ENCODE assay signal across 8 cellular contexts in genomic region chr2:68185541-68186164, GRCh38. TPM values are rescaled to one million over a fixed set of nuclear protein-coding genes. Genes with fewer than 3 reads are reported as not detected.
DNase-seq lines count a peak whose midpoint lies in the region; ATAC-seq, FAIRE-seq and TF ChIP-seq lines count a peak whose summit lies in the region.

No MANE protein-coding gene starts in this region.

- H3K4me3 ChIP-seq in A549 (no peak overlapping the region), smooth muscle cell (no peak overlapping the region)

- H3F3A ChIP-seq in smooth muscle cell (ENCODE audit: low read depth) = peaks cover 5% of the 10 kb centered on the region

- DNase-seq in A549 (ENCODE audit: low read depth in 1 of 2, low spot score in 1 of 2) (peak; percentile 52 to 81), GM12891 (ENCODE audit: insufficient read length, low spot score) (peak; percentile 30), NCI-H2227 (lab: John Stamatoyannopoulos, UW; ENCODE audit: unreplicated experiment) (peak; percentile 65), fibroblast of peridontal ligament (ENCODE audit: extremely low read depth) (peak; percentile 26), smooth muscle cell (lab: John Stamatoyannopoulos, UW; ENCODE audit: unreplicated experiment) (no peak), NCI-H2196 (lab: John Stamatoyannopoulos, UW; ENCODE audit: unreplicated experiment) (no peak)
- peak; percentile 61 for DNase-seq in activated CD8-positive, alpha-beta memory T cell treated with anti-CD3 and anti-CD28 coated beads, Interleukin-2, amount 50 U/mL, for 4 hours

- peak; percentile 25 to 29; a peak in 1 of 5 replicates for TF ChIP-seq RAD21 in A549 (conservative IDR thresholded peaks at IDR 0.05 in 1 of 2, IDR thresholded peaks at IDR 0.05 in 1 of 2)

- H3K36me3 ChIP-seq in smooth muscle cell (ENCODE audit: low read depth) = peaks cover 8% of the 10 kb centered on the region

- H3K79me2 ChIP-seq in smooth muscle cell (ENCODE audit: low read depth) = peaks cover 36% of the 10 kb centered on the region

- no peak overlapping the region for H3K4me2 ChIP-seq in A549
- no peak overlapping the region for H3K4me2 ChIP-seq in smooth muscle cell

- H3K27me3 ChIP-seq in smooth muscle cell (ENCODE audit: low read depth) = no peaks in the 10 kb centered on the region

- H3K27ac ChIP-seq in A549 (no peak overlapping the region), smooth muscle cell (ENCODE audit: low read depth) (no peak overlapping the region)

- 25% methylated on average over 5 of the region's 5 CpGs for WGBS in A549 (ENCODE audit: missing lambda C conversion rate)
- 29% methylated on average over 5 of the region's 5 CpGs for WGBS in smooth muscle cell (ENCODE audit: low lambda C conversion rate)

- POLR2A ChIA-PET in A549 (lab: Yijun Ruan, JAX) = no interaction called here

- H3K9ac ChIP-seq in smooth muscle cell (ENCODE audit: low read depth) = no peak overlapping the region

- TF ChIP-seq POLR2A in A549 (IDR thresholded peaks at IDR 0.05; ENCODE audit: low read length) (no peak), GM12891 (IDR thresholded peaks at IDR 0.05; ENCODE audit: low read depth, low read length) (no peak)

- H3K4me1 ChIP-seq in A549 = peaks cover 20% of the 10 kb centered on the region
- no peaks in the 10 kb centered on the region for H3K4me1 ChIP-seq in smooth muscle cell (ENCODE audit: low read depth)

- ATAC-seq in A549 = peak; percentile 84 to 88
- ATAC-seq in GM21526 (IDR thresholded peaks at IDR 0.05; ENCODE audit: low FRiP score, unreplicated experiment) = no peak

- TF ChIP-seq EP300 in A549 (IDR thresholded peaks at IDR 0.05) = no peak

- CTCF ChIA-PET in A549 (lab: Yijun Ruan, JAX) = interaction anchor here (0.7 to 3.6 kb wide), 14 partner anchors 10 to 66 kb away, joined by 3 to 36 read pairs (median 4); partner anchors contain the start of gene PNO1

- H2AFZ ChIP-seq in smooth muscle cell (ENCODE audit: low read depth) = no peak overlapping the region

- FAIRE-seq in A549 (lab: Jason Lieb, UNC) = peak; percentile 23
- FAIRE-seq in GM12891 (lab: Jason Lieb, UNC) = peak; percentile 81

- H3K9me3 ChIP-seq in A549 = no peaks in the 10 kb centered on the region
- no peaks in the 10 kb centered on the region for H3K9me3 ChIP-seq in smooth muscle cell (replicated peaks; ENCODE audit: low read depth)

- peak; percentile 87 for TF ChIP-seq CTCF in A549 (IDR thresholded peaks at IDR 0.05)
- peak; percentile 62 for TF ChIP-seq CTCF in smooth muscle cell (IDR thresholded peaks at IDR 0.05; ENCODE audit: borderline replicate concordance, insufficient read depth, poor library complexity, severe bottlenecking)

- peaks cover 57% of the 10 kb centered on the region for H4K20me1 ChIP-seq in smooth muscle cell (ENCODE audit: low read depth)

TF ChIP-seq in A549, 52 proteins besides CTCF, POLR2A, EP300 and RAD21:
- TF ChIP-seq GATA3 (IDR thresholded peaks at IDR 0.05; ENCODE audit: borderline replicate concordance) (no peak), SMC3 (IDR thresholded peaks at IDR 0.05) (peak; percentile 25; the same call in 1 of the 3 replicates), HOXA7 (CRISPR knock-in tag; IDR thresholded peaks at IDR 0.05) (no peak), MAZ (IDR thresholded peaks at IDR 0.05; ENCODE audit: borderline replicate concordance, low read depth, low read length) (no peak)

TF ChIP-seq in GM12891, 5 proteins besides CTCF, POLR2A, EP300 and RAD21:
- TF ChIP-seq POU2F2 (IDR thresholded peaks at IDR 0.05; ENCODE audit: low read depth, low read length) = no peak
- TF ChIP-seq SPI1 (IDR thresholded peaks at IDR 0.05; ENCODE audit: low read depth, low read length) = no peak
- TF ChIP-seq TAF1 (IDR thresholded peaks at IDR 0.05; ENCODE audit: low read depth, low read length) = no peak
- no peak for TF ChIP-seq POLR2AphosphoS5 (IDR thresholded peaks at IDR 0.05; ENCODE audit: low read depth, low read length)
- no peak for TF ChIP-seq PAX5 (IDR thresholded peaks at IDR 0.05; ENCODE audit: insufficient read depth, low read length, severe bottlenecking)

RNA-seq across cellular contexts. Expression of gene PNO1, which starts 28.0 kb away (rescaled TPM):
- 50.1 and 63.2 TPM in 2 replicates for polyA plus RNA-seq in A549 (2011; rRNA removed)
- 31.7 and 32.7 TPM in 2 replicates for polyA plus RNA-seq in A549 (2012; cell fraction: cytosol; rRNA removed)
- polyA plus RNA-seq in A549 (2012; cell fraction: nucleus; rRNA removed) = 11.6 and 14.9 TPM in 2 replicates
- 49.0 to 59.8 TPM (median 57.7 TPM) in 3 replicates for polyA plus RNA-seq in A549 (2017; fragmentation: RNase III; extraction: RNeasy Plus Mini Kit Qiagen cat#74134 plus additional on column Dnase treatment)
- polyA minus RNA-seq in A549 (2011; rRNA and poly(A)+ RNA removed) = 9.3 and 9.8 TPM in 2 replicates
- polyA plus RNA-seq in GM12891 (2012; ENCODE audit: low read depth, missing spikeins) = 16.7 TPM
- total RNA-seq in smooth muscle cell = 10.9 and 12.9 TPM in 2 replicates
- polyA plus RNA-seq in smooth muscle cell = 19.2 and 22.7 TPM in 2 replicates

Comparison
In these comparisons a context has a peak if more than half of its experiments do, and no peak if none do; other contexts are left out.
1. DNase-seq: peak in A549 (2 of 2), GM12891 (single experiment), NCI-H2227 (single experiment), activated CD8-positive, alpha-beta memory T cell treated with anti-CD3 and anti-CD28 coated beads, Interleukin-2, amount 50 U/mL, for 4 hours (single experiment) and fibroblast of peridontal ligament (single experiment); none in smooth muscle cell (single experiment) and NCI-H2196 (single experiment).